Comparison of ENCODE assay signal across 8 cellular contexts in genomic region chrX:153971632-153972367, GRCh38. TPM values are rescaled to one million over a fixed set of nuclear protein-coding genes. Genes with fewer than 3 reads are reported as not detected.
A peak's percentile ranks its signal among the peaks of the same experiment; 100 is the strongest.
DNase-seq lines count a peak whose midpoint lies in the region; ATAC-seq and TF ChIP-seq lines count a peak whose summit lies in the region.

Gene HCFC1 (minus strand): TSS chrX:153971818. CDS start chrX:153970840, 978 bp downstream.

- POLR2A ChIA-PET in OCI-LY7 (lab: Charles Lee): interaction anchor here (1.1 to 5.4 kb wide), 3 partner anchors 38 to 47 kb away, joined by 3 to 33 read pairs (median 6); partner anchors contain the start of gene ARHGAP4

- H3K9me2 ChIP-seq in OCI-LY7 (ENCODE audit: insufficient read depth, low read length): no peaks in the 10 kb centered on the region

- peaks cover 12% of the 10 kb centered on the region for H3K36me3 ChIP-seq in HUES6 (ENCODE audit: control insufficient read depth, insufficient read depth, low read length)
- peaks cover 30% of the 10 kb centered on the region for H3K36me3 ChIP-seq in OCI-LY7 (ENCODE audit: insufficient read depth, low read length)
- H3K36me3 ChIP-seq in muscle layer of colon (ENCODE audit: insufficient read depth, low read length): no peaks in the 10 kb centered on the region

- H3K27me3 ChIP-seq in HUES6 (ENCODE audit: control insufficient read depth, insufficient read depth, low read length): no peaks in the 10 kb centered on the region
- H3K27me3 ChIP-seq in muscle layer of colon (ENCODE audit: control insufficient read depth in 1 of 2, insufficient read depth in 2 of 2, low read length in 2 of 2): no peaks in the 10 kb centered on the region

- peak; percentile 35 for ATAC-seq in GM21423 (IDR thresholded peaks at IDR 0.05; ENCODE audit: unreplicated experiment)

- peak within 1 kb of the TSS; percentile 89 for H3K4me3 Mint-ChIP-seq in Calu3 (ENCODE audit: low read depth, unreplicated experiment)

- H2AFZ ChIP-seq in OCI-LY7 (ENCODE audit: low read length): no peak within 1 kb of the TSS

- H3K4me2 ChIP-seq in OCI-LY7 (ENCODE audit: low read length): peak within 1 kb of the TSS; percentile 100

- H3K9me3 Mint-ChIP-seq in Calu3 (ENCODE audit: low read depth, unreplicated experiment): no peaks in the 10 kb centered on the region

- CTCF ChIA-PET in Calu3 (lab: Charles Lee) (no interaction called here), OCI-LY7 (lab: Charles Lee; ENCODE audit: unreplicated experiment) (no interaction called here)

- H3K4me3 ChIP-seq in HUES6 (ENCODE audit: low read depth, low read length) (peak within 1 kb of the TSS; percentile 81), OCI-LY7 (ENCODE audit: low read depth, low read length, poor library complexity, severe bottlenecking) (peak within 1 kb of the TSS; percentile 78), muscle layer of colon (ENCODE audit: low read depth in 1 of 2, low read length in 2 of 2) (peak within 1 kb of the TSS; percentile 93 to 94)

- H3K4me1 Mint-ChIP-seq in Calu3 (ENCODE audit: low read depth, unreplicated experiment): peaks cover 27% of the 10 kb centered on the region

- intact Hi-C loops in Calu3 (cut with micrococcal nuclease; ENCODE audit: unreplicated experiment): no loop called here
- intact Hi-C loops in OCI-LY7 (cut with micrococcal nuclease; ENCODE audit: unreplicated experiment): loop anchor here (1.0 to 5.0 kb wide), 4 partner anchors 43 to 791 kb away; partner anchors contain the start of genes DKC1 and IRAK1

- TF ChIP-seq POLR2A in erythroblast (IDR thresholded peaks at IDR 0.05; ENCODE audit: low read length): peak; percentile 75

- no peaks in the 10 kb centered on the region for H3K27me3 Mint-ChIP-seq in Calu3 (ENCODE audit: unreplicated experiment)

- peaks cover 43% of the 10 kb centered on the region for H3K4me1 ChIP-seq in HUES6 (ENCODE audit: control insufficient read depth, insufficient read depth, low read length)
- H3K4me1 ChIP-seq in OCI-LY7 (ENCODE audit: insufficient read depth, low read length, poor library complexity, severe bottlenecking): peaks cover 37% of the 10 kb centered on the region
- H3K4me1 ChIP-seq in muscle layer of colon (ENCODE audit: insufficient read depth, low read length): peaks cover 40% of the 10 kb centered on the region

- H3K9ac ChIP-seq in HUES6 (ENCODE audit: low read length) (peak within 1 kb of the TSS; percentile 98), muscle layer of colon (ENCODE audit: low read length) (peak within 1 kb of the TSS; percentile 96)

- BruUV-seq in Calu3 (replicated peaks; lab: Mats Ljungman, UMichigan): no TSS peak
- BruUV-seq in OCI-LY7 (replicated peaks; lab: Mats Ljungman, UMichigan): no TSS peak

- peaks cover 64% of the 10 kb centered on the region for H3K36me3 Mint-ChIP-seq in Calu3 (ENCODE audit: insufficient read depth, unreplicated experiment)

- peaks cover 7% of the 10 kb centered on the region; the same call in 1 of the 2 replicates for H4K20me1 ChIP-seq in OCI-LY7 (ENCODE audit: insufficient read depth, low read length)

- H3K79me2 ChIP-seq in OCI-LY7 (ENCODE audit: insufficient read depth, low read depth, low read length): peaks cover 46% of the 10 kb centered on the region

- H3K27ac ChIP-seq in HUES6 (ENCODE audit: low read depth, low read length): peak within 1 kb of the TSS; percentile 99
- H3K27ac ChIP-seq in OCI-LY7 (ENCODE audit: low read depth, low read length, poor library complexity, severe bottlenecking): peak within 1 kb of the TSS; percentile 89
- H3K27ac ChIP-seq in muscle layer of colon (ENCODE audit: low read depth, low read length): peak within 1 kb of the TSS; percentile 90

- H3K9me3 ChIP-seq in HUES6 (ENCODE audit: control insufficient read depth, insufficient read depth, low read depth, low read length): no peaks in the 10 kb centered on the region
- H3K9me3 ChIP-seq in OCI-LY7 (ENCODE audit: low read length): no peaks in the 10 kb centered on the region
- H3K9me3 ChIP-seq in muscle layer of colon (ENCODE audit: low read length): peaks cover 4% of the 10 kb centered on the region

- peak within 1 kb of the TSS; percentile 98 for H3K27ac Mint-ChIP-seq in Calu3 (ENCODE audit: unreplicated experiment)

- TF ChIP-seq CTCF in Calu3 (IDR thresholded peaks at IDR 0.05; ENCODE audit: unreplicated experiment): no peak
- TF ChIP-seq CTCF in OCI-LY7 (conservative IDR thresholded peaks at IDR 0.05; ENCODE audit: low read length): no peak

- peak; percentile 87 for DNase-seq in Calu3
- peak; percentile 92 for DNase-seq in OCI-LY7 (ENCODE audit: low spot score)
- DNase-seq in activated T-cell treated with anti-CD3 and anti-CD28 coated beads, Interleukin-2, amount 50 U/mL, for 1 hour: peak; percentile 93
- DNase-seq in erythroblast (lab: John Stamatoyannopoulos, UW): peak; percentile 95 to 96
- DNase-seq in stimulated activated CD8-positive, alpha-beta memory T cell treated with anti-CD3 and anti-CD28 coated beads, Interleukin-7, amount 100 ng/mL, for 24 hours (ENCODE audit: low read depth): peak; percentile 73

RNA-seq across cellular contexts. Expression of gene HCFC1, which starts in this region (rescaled TPM):
- 76.0 and 77.7 TPM in 2 replicates for total RNA-seq in Calu3 (2022)
- total RNA-seq in OCI-LY7 (2014; rRNA removed; shearing (Covaris generic)): 51.9 and 64.2 TPM in 2 replicates
- 134 TPM in 2 replicates for total RNA-seq in OCI-LY7 (2022)

Comparison
In these comparisons a context has a peak if more than half of its experiments do, and no peak if none do; other contexts are left out.
1. Peak in every context shown above with its lines: DNase-seq, ATAC-seq, H3K4me3 ChIP-seq and H3K27ac ChIP-seq.